9 cellular contexts compared by ENCODE assay signal in genomic region chr1:2310332-2311183, GRCh38.
DNase-seq lines count a peak whose midpoint lies in the region; ATAC-seq and TF ChIP-seq lines count a peak whose summit lies in the region.
"Had no signal": no experiment of that assay in that cellular context is flagged by ENCODE, and none has a peak within 500 bp of the region (broad histone marks: within the 10 kb centered on the region; RNA-seq: fewer than 3 reads in every experiment).

No MANE protein-coding gene starts in this region.

- intact Hi-C loops in CD4-positive, alpha-beta memory T cell (cut with micrococcal nuclease), result loop anchor here (1.0 to 2.0 kb wide), 3 partner anchors 9 to 80 kb away; no protein-coding TSS in a partner anchor
- intact Hi-C loops in left ventricle myocardium inferior (cut with micrococcal nuclease), result no loop called here

- no peak overlapping the region for H3K9ac ChIP-seq in rectal smooth muscle tissue (ENCODE audit: low read length)

- H3K36me3 ChIP-seq in CD4-positive, alpha-beta memory T cell (ENCODE audit: insufficient read depth, low read length), result peaks cover 26% of the 10 kb centered on the region
- H3K36me3 ChIP-seq in left ventricle myocardium inferior, result peaks cover 35% of the 10 kb centered on the region
- H3K36me3 ChIP-seq in rectal smooth muscle tissue (ENCODE audit: control insufficient read depth, insufficient read depth, low read length), result peaks cover 18% of the 10 kb centered on the region

- no peaks in the 10 kb centered on the region for H3K27me3 ChIP-seq in CD4-positive, alpha-beta memory T cell (ENCODE audit: insufficient read depth, low read length)
- H3K27me3 ChIP-seq in left ventricle myocardium inferior (ENCODE audit: low read depth) (no peaks in the 10 kb centered on the region), rectal smooth muscle tissue (ENCODE audit: control insufficient read depth, insufficient read depth, low read length) (no peaks in the 10 kb centered on the region)

- in situ Hi-C loops in KBM-7 (cut with MboI; ENCODE audit: low pct_unique_long_range_greater_than_20kb, low sequenced_read_pairs), result no loop called here

- peaks cover 2 to 15% (median 8%) of the 10 kb centered on the region in 4 donors for H3K4me1 Mint-ChIP-seq in CD4-positive, alpha-beta memory T cell

- DNase-seq in CD4-positive, alpha-beta memory T cell, result peak in 1 of 5 donors; percentile 44
- DNase-seq in RWPE1 (ENCODE audit: low spot score), result no peak
- DNase-seq in left ventricle myocardium inferior, result no peak
- no peak for DNase-seq in NCI-H2196 treated with DMSO at 0.1 percent for 48 hours (lab: John Stamatoyannopoulos, UW; ENCODE audit: unreplicated experiment)
- no peak for DNase-seq in KBM-7
- DNase-seq in NCI-H774 (lab: John Stamatoyannopoulos, UW), result no peak

- no peaks in the 10 kb centered on the region for H3K9me3 ChIP-seq in CD4-positive, alpha-beta memory T cell (ENCODE audit: control insufficient read depth in 1 of 2, low read length in 2 of 2)
- H3K9me3 ChIP-seq in left ventricle myocardium inferior (replicated peaks), result no peaks in the 10 kb centered on the region

- TF ChIP-seq CTCF in RWPE1 (conservative IDR thresholded peaks at IDR 0.05; ENCODE audit: low read depth) (no peak), left ventricle myocardium inferior (IDR thresholded peaks at IDR 0.05; ENCODE audit: borderline replicate concordance) (no peak)

- H3K4me1 ChIP-seq in CD4-positive, alpha-beta memory T cell (ENCODE audit: insufficient read depth, low read length), result peaks cover 36% of the 10 kb centered on the region
- H3K4me1 ChIP-seq in left ventricle myocardium inferior, result peaks cover 52% of the 10 kb centered on the region
- peaks cover 31% of the 10 kb centered on the region for H3K4me1 ChIP-seq in rectal smooth muscle tissue (ENCODE audit: control insufficient read depth, insufficient read depth, low read length)

- no peak overlapping the region for H3K4me3 ChIP-seq in CD4-positive, alpha-beta memory T cell (ENCODE audit: low read length in 2 of 2)
- H3K4me3 ChIP-seq in left ventricle myocardium inferior (no peak overlapping the region), rectal smooth muscle tissue (ENCODE audit: low read length) (no peak overlapping the region)

- H3K27me3 Mint-ChIP-seq in CD4-positive, alpha-beta memory T cell, result no peaks in the 10 kb centered on the region

- CTCF ChIA-PET in CD4-positive, alpha-beta memory T cell (lab: Charles Lee; ENCODE audit: partially characterized antibody), result interaction anchor here (0.9 to 2.0 kb wide), 3 partner anchors 10 to 116 kb away, joined by 4 to 7 read pairs (median 4); partner anchors contain the start of gene FAAP20
- CTCF ChIA-PET in RWPE1 (lab: Yijun Ruan, JAX), result interaction anchor here (0.6 to 1.6 kb wide), 4 partner anchors 61 to 1086 kb away, joined by 3 to 4 read pairs (median 4); partner anchors contain the start of gene FAAP20

- H3K36me3 Mint-ChIP-seq in CD4-positive, alpha-beta memory T cell, result peaks cover 21 to 33% of the 10 kb centered on the region in 2 donors

- H3K27ac Mint-ChIP-seq in CD4-positive, alpha-beta memory T cell, result peak overlapping the region in 6 of 7 donors; percentile 42 to 94 (median 84)
- H3K27ac Mint-ChIP-seq: endodermal cell had no signal

- H3K4me3 Mint-ChIP-seq in CD4-positive, alpha-beta memory T cell, result no peak overlapping the region
- H3K4me3 Mint-ChIP-seq: endodermal cell had no signal

- peaks cover 0 to 2% (median 0%) of the 10 kb centered on the region in 8 donors for H3K9me3 Mint-ChIP-seq in CD4-positive, alpha-beta memory T cell
- H3K9me3 Mint-ChIP-seq: endodermal cell had no signal

- no peak for ATAC-seq in GM18868 (IDR thresholded peaks at IDR 0.05; ENCODE audit: unreplicated experiment)

- H3K27ac ChIP-seq in CD4-positive, alpha-beta memory T cell (ENCODE audit: low read depth, low read length), result peak overlapping the region; percentile 26
- H3K27ac ChIP-seq in RWPE1 (peak overlapping the region; percentile 88), left ventricle myocardium inferior (replicated peaks) (peak overlapping the region; percentile 92), rectal smooth muscle tissue (ENCODE audit: low read depth, low read length) (peak overlapping the region; percentile 80)

- POLR2A ChIA-PET in CD4-positive, alpha-beta memory T cell (lab: Charles Lee; ENCODE audit: partially characterized antibody), result interaction anchor here (1.7 to 9.4 kb wide), 4 partner anchors 10 to 116 kb away, joined by 8 to 88 read pairs (median 33); partner anchors contain the start of genes FAAP20 and SKI
- POLR2A ChIA-PET in RWPE1 (lab: Yijun Ruan, JAX; ENCODE audit: low non-redundant PET), result interaction anchor here (1.0 kb wide), 1 partner anchor 89 kb away, joined by 3 read pairs; no protein-coding TSS in a partner anchor

Comparison
In these comparisons a context has a peak if more than half of its experiments do, and no peak if none do; other contexts are left out.
1. H3K27ac ChIP-seq: peak in every context shown above with its lines; median percentile 92 in left ventricle myocardium inferior; 88 in RWPE1; 80 in rectal smooth muscle tissue; 26 in CD4-positive, alpha-beta memory T cell.